1 cellular context compared by ENCODE assay signal in genomic region chr21:43874085-43874785, GRCh38.
TF ChIP-seq lines count a peak whose summit lies in the region.

No MANE protein-coding gene starts in this region.

TF ChIP-seq in K562, 482 proteins besides CTCF, POLR2A, EP300 and RAD21:
- peak; percentile 70 for TF ChIP-seq ZNF316 (IDR thresholded peaks at IDR 0.05)
- TF ChIP-seq CBX1 (IDR thresholded peaks at IDR 0.05; ENCODE audit: low read depth): no peak
- TF ChIP-seq EGR1 (conservative IDR thresholded peaks at IDR 0.05): peak; percentile 45
- peak; percentile 51 for TF ChIP-seq C11orf30 (IDR thresholded peaks at IDR 0.05; ENCODE audit: low read depth)
- TF ChIP-seq ESRRB (CRISPR knock-in tag; IDR thresholded peaks at IDR 0.05; ENCODE audit: borderline replicate concordance): no peak
